Comparison of ENCODE assay signal across 1 cellular context in the genomic region with DNA sequence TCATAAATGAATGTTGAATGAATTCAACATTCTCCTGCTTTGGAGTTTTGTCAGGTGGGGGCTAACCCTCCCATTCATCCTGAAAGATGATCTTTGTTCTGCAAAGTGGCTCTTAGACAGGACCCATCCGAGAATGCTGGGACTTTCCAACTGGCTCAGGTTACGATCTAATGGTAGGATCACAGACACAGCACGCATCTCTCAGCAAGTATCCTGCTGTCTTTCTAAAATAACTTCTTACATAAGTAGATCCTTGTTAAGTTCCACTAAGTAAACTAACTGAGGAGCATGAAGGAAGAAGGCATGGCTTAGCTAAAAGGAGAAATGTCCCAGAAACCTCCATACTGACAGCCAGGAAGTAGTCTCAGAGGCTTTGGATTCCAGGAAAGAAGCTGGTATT.
TF ChIP-seq lines count a peak whose summit lies in the region.

No MANE protein-coding gene starts in this region.

TF ChIP-seq in endothelial cell of umbilical vein, 7 proteins besides CTCF, POLR2A, EP300 and RAD21 (continued from another document):
- no peak for TF ChIP-seq POLR2AphosphoS5 (IDR thresholded peaks at IDR 0.05; ENCODE audit: insufficient read depth, low read depth, low read length)
